In the genomic region with DNA sequence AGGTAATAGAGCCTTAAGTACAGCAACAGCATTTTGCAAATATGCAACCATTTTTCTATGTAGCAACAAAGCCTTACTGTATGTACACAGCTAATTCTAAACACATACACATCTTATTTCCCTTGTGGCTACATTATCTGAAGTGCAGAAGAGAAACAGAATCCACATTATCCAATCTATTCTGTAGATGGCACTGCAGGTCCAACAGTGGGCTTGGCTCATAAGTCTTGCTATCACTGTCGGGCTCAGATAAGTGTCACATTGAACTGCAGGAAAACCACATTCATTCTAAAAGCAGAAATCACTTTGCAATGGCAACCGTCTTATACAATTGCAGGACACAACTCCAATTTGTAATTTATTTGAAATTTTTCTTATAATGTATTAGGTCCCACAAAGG, we compare ENCODE assay signal across 8 cellular contexts.
A peak's percentile ranks its signal among the peaks of the same experiment; 100 is the strongest.
DNase-seq lines count a peak whose midpoint lies in the region; TF ChIP-seq lines count a peak whose summit lies in the region.

No MANE protein-coding gene starts in this region.

- H3K4me3 ChIP-seq in GM12865 (ENCODE audit: low read depth, low read length) (no peak overlapping the region), lower leg skin (ENCODE audit: low read depth, poor library complexity, severe bottlenecking) (no peak overlapping the region)

- intact Hi-C loops in lower leg skin (cut with DNase I; ENCODE audit: low total_unique reads), result no loop called here

- TF ChIP-seq POLR2A in lower leg skin (IDR thresholded peaks at IDR 0.05), result no peak

- 33 to 34% methylated on average over 2 of the region's 2 CpGs for WGBS in lower leg skin, 2 donors

- DNase-seq in GM12865 (ENCODE audit: low read depth), result peak; percentile 41
- peak; percentile 31 for DNase-seq in SKM-1 treated with dmso at 0.1 percent for 144 hours (lab: John Stamatoyannopoulos, UW; ENCODE audit: unreplicated experiment)
- peak; percentile 47 for DNase-seq in kidney tubule cell (ENCODE audit: low spot score)
- DNase-seq in lower leg skin (ENCODE audit: low spot score in 2 of 2), result no peak
- no peak for DNase-seq in activated CD4-positive, alpha-beta T cell treated with anti-CD3 and anti-CD28 coated beads, Interleukin-2, amount 50 U/mL, for 4 hours
- no peak for DNase-seq in stimulated activated CD4-positive, alpha-beta T cell treated with anti-CD3 and anti-CD28 coated beads, Interleukin-2, amount 100 ng/mL, for 24 hours
- DNase-seq in AG20443 (ENCODE audit: low spot score), result no peak

- peak; percentile 27 for TF ChIP-seq CTCF in GM12865 (IDR thresholded peaks at IDR 0.05; ENCODE audit: insufficient read depth, low read depth, low read length, missing control alignments)
- TF ChIP-seq CTCF in LNCAP (IDR thresholded peaks at IDR 0.05), result peak; percentile 58
- no peak for TF ChIP-seq CTCF in lower leg skin (IDR thresholded peaks at IDR 0.05)

Comparison
In these comparisons a context has a peak if more than half of its experiments do, and no peak if none do; other contexts are left out.
1. DNase-seq: peak in GM12865 (single experiment), SKM-1 treated with dmso at 0.1 percent for 144 hours (single experiment) and kidney tubule cell (single experiment); none in lower leg skin (0 of 2), activated CD4-positive, alpha-beta T cell treated with anti-CD3 and anti-CD28 coated beads, Interleukin-2, amount 50 U/mL, for 4 hours (0 of 2), stimulated activated CD4-positive, alpha-beta T cell treated with anti-CD3 and anti-CD28 coated beads, Interleukin-2, amount 100 ng/mL, for 24 hours (0 of 2) and AG20443 (single experiment).
2. CTCF ChIP-seq: peak in GM12865 (single experiment) and LNCAP (single experiment); none in lower leg skin (0 of 3).